In genomic region chrX:149949743-149950436, GRCh38 we compare ENCODE assay signal across 20 cellular contexts. TPM values are rescaled to one million over a fixed set of nuclear protein-coding genes. Genes with fewer than 3 reads are reported as not detected.
"Had no signal": no experiment of that assay in that cellular context is flagged by ENCODE, and none has a peak within 500 bp of the region (broad histone marks: within the 10 kb centered on the region; RNA-seq: fewer than 3 reads in every experiment).

No MANE protein-coding gene starts in this region.

- H3K4me1 Mint-ChIP-seq: activated B cell treated with CpG ODN at 0.5 μM for 24 hours; activated naive CD8-positive, alpha-beta T cell treated with anti-CD3 and anti-CD28 coated beads for 36 hours; memory B cell had no signal

- H3K27ac ChIP-seq: brain microvascular endothelial cell, gastroesophageal sphincter, heart right ventricle, ovary, uterus had no signal

- H3K9me3 ChIP-seq: gastroesophageal sphincter, heart right ventricle, ovary, stomach, thoracic aorta, uterus had no signal

- H3K9me3 Mint-ChIP-seq: activated B cell treated with CpG ODN at 0.5 μM for 24 hours; activated naive CD8-positive, alpha-beta T cell treated with anti-CD3 and anti-CD28 coated beads for 36 hours; dendritic cell treated with granulocyte-macrophage colony-stimulating factor and Interleukin-4, amounts not matched to agents 40 ng/mL and 50 ng/mL, for 4 days; memory B cell had no signal

- DNase-seq: activated B cell treated with CpG ODN at 0.5 μM for 24 hours; activated CD4-positive, alpha-beta T cell treated with anti-CD3 and anti-CD28 coated beads for 48 hours; activated CD8-positive, alpha-beta memory T cell treated with anti-CD3 and anti-CD28 coated beads for 24 hours; activated naive CD8-positive, alpha-beta T cell treated with anti-CD3 and anti-CD28 coated beads for 36 hours; effector memory CD4-positive, alpha-beta T cell; left ventricle myocardium superior; ovary; stimulated activated CD4-positive, alpha-beta T cell treated with anti-CD3 and anti-CD28 coated beads, Interleukin-12 subunit alpha, Interleukin-12 subunit beta, amount 100 ng/mL, for 4 hours; stimulated activated CD4-positive, alpha-beta T cell treated with anti-CD3 and anti-CD28 coated beads, Interleukin-2, amount 100 ng/mL, for 24 hours; stomach; uterus had no signal

- H3K27me3 ChIP-seq: brain microvascular endothelial cell, gastroesophageal sphincter, heart right ventricle, ovary, stomach, uterus had no signal

- H3K36me3 ChIP-seq: brain microvascular endothelial cell, ovary, thoracic aorta, uterus had no signal

- H3K27ac Mint-ChIP-seq: activated B cell treated with CpG ODN at 0.5 μM for 24 hours; activated naive CD8-positive, alpha-beta T cell treated with anti-CD3 and anti-CD28 coated beads for 36 hours; dendritic cell treated with granulocyte-macrophage colony-stimulating factor and Interleukin-4, amounts not matched to agents 40 ng/mL and 50 ng/mL, for 4 days; memory B cell had no signal

- H3K27me3 Mint-ChIP-seq: activated B cell treated with CpG ODN at 0.5 μM for 24 hours; activated naive CD8-positive, alpha-beta T cell treated with anti-CD3 and anti-CD28 coated beads for 36 hours; dendritic cell treated with granulocyte-macrophage colony-stimulating factor and Interleukin-4, amounts not matched to agents 40 ng/mL and 50 ng/mL, for 4 days; memory B cell had no signal

- H3K4me3 Mint-ChIP-seq: activated B cell treated with CpG ODN at 0.5 μM for 24 hours; activated naive CD8-positive, alpha-beta T cell treated with anti-CD3 and anti-CD28 coated beads for 36 hours; dendritic cell treated with granulocyte-macrophage colony-stimulating factor and Interleukin-4, amounts not matched to agents 40 ng/mL and 50 ng/mL, for 4 days; memory B cell had no signal

- H3K4me1 ChIP-seq: gastroesophageal sphincter, uterus had no signal

- H3K4me3 ChIP-seq: gastroesophageal sphincter, heart right ventricle, ovary, stomach, thoracic aorta, uterus had no signal

- ATAC-seq: gastroesophageal sphincter had no signal

RNA-seq across cellular contexts. Expression of gene HSFX4, which starts 20.5 kb away (rescaled TPM):
- total RNA-seq: activated B cell treated with CpG ODN at 0.5 μM for 24 hours; activated naive CD8-positive, alpha-beta T cell treated with anti-CD3 and anti-CD28 coated beads for 36 hours; gastroesophageal sphincter; heart right ventricle; left ventricle myocardium superior; ovary; renal cortical epithelial cell; stomach; thoracic aorta; uterus had no signal
- polyA plus RNA-seq: keratinocyte, neural cell, ovary, stomach had no signal
